ENCODE assay signal across 24 cellular contexts in genomic region chr11:67178878-67179277, GRCh38. TPM values are rescaled to one million over a fixed set of nuclear protein-coding genes. Genes with fewer than 3 reads are reported as not detected.
DNase-seq lines count a peak whose midpoint lies in the region; TF ChIP-seq lines count a peak whose summit lies in the region.
"Had no signal": no experiment of that assay in that cellular context is flagged by ENCODE, and none has a peak within 500 bp of the region (broad histone marks: within the 10 kb centered on the region; RNA-seq: fewer than 3 reads in every experiment).

No MANE protein-coding gene starts in this region.

- no peaks in the 10 kb centered on the region for H3K27me3 Mint-ChIP-seq in HFFc6 (ENCODE audit: insufficient read depth)

- CTCF ChIA-PET in RWPE1 (lab: Yijun Ruan, JAX), result no interaction called here

- peak overlapping the region; percentile 40; the same call in 1 of the 2 replicates for H3K27ac Mint-ChIP-seq in HFFc6
- H3K27ac Mint-ChIP-seq: activated T-cell treated with anti-CD3 and anti-CD28 coated beads, Interleukin-2, amount 50 U/mL, for 72 hours had no signal

- H3K36me3 Mint-ChIP-seq in HFFc6 (ENCODE audit: low read depth), result peaks cover 13% of the 10 kb centered on the region

- DNase-seq in AG08395 (ENCODE audit: low spot score), result peak; percentile 4
- DNase-seq in HFFc6, result peak; percentile 40
- DNase-seq in amniotic epithelial cell (ENCODE audit: low read depth), result peak; percentile 91
- DNase-seq in fibroblast of villous mesenchyme (ENCODE audit: low read depth), result peak; percentile 83
- no peak for DNase-seq in GOT3 (lab: John Stamatoyannopoulos, UW)
- no peak for DNase-seq in RWPE1 (ENCODE audit: low spot score)
- DNase-seq in NCI-H510A (lab: John Stamatoyannopoulos, UW), result no peak
- no peak for DNase-seq in NCI-H2171 treated with DMSO at 0.1 percent for 48 hours (lab: John Stamatoyannopoulos, UW)
- DNase-seq: activated T-cell treated with anti-CD3 and anti-CD28 coated beads, Interleukin-2, amount 50 U/mL, for 72 hours; brain microvascular endothelial cell; glutamatergic neuron; H9; islet precursor cell; Kasumi-1; left lung; mesendoderm; MV-4-11; NCI-H1436; NCI-H2081 treated with DMSO at 0.1 percent for 48 hours; ovary; retina; stimulated activated naive CD4-positive, alpha-beta T cell treated with Interleukin-2 at 50 U/mL for 16 hours; testis had no signal

- no peaks in the 10 kb centered on the region for H3K9me3 Mint-ChIP-seq in HFFc6
- H3K9me3 Mint-ChIP-seq: activated T-cell treated with anti-CD3 and anti-CD28 coated beads, Interleukin-2, amount 50 U/mL, for 72 hours; H9 had no signal

- peak overlapping the region; percentile 27; the same call in 1 of the 2 replicates for H3K4me3 Mint-ChIP-seq in HFFc6
- H3K4me3 Mint-ChIP-seq: activated T-cell treated with anti-CD3 and anti-CD28 coated beads, Interleukin-2, amount 50 U/mL, for 72 hours; H9 had no signal

- no peak overlapping the region for H3K4me3 ChIP-seq in fibroblast of villous mesenchyme (ENCODE audit: low read depth, low read length)
- H3K4me3 ChIP-seq: left lung, ovary, skin epidermis, testis had no signal

- TF ChIP-seq CTCF in HFFc6 (IDR thresholded peaks at IDR 0.05) (no peak), fibroblast of villous mesenchyme (IDR thresholded peaks at IDR 0.05; ENCODE audit: insufficient read depth, low read depth, low read length) (no peak), RWPE1 (conservative IDR thresholded peaks at IDR 0.05; ENCODE audit: low read depth) (no peak)

- POLR2A ChIA-PET in RWPE1 (lab: Yijun Ruan, JAX; ENCODE audit: low non-redundant PET), result no interaction called here

- H3K4me1 Mint-ChIP-seq in HFFc6 (ENCODE audit: low read depth), result peaks cover 53% of the 10 kb centered on the region
- H3K4me1 Mint-ChIP-seq: H9 had no signal

- H3K27ac ChIP-seq in RWPE1, result no peak overlapping the region
- H3K27ac ChIP-seq: brain microvascular endothelial cell, left lung, ovary, skin epidermis, testis had no signal

RNA-seq across cellular contexts. Expression of gene KDM2A, which starts 59.8 kb away (rescaled TPM):
- 10 to 100 TPM; 46.1 to 55.0 (median 49.7) TPM for total RNA-seq in HFFc6 (2021; fragmentation: NEBNext Ultra II Directional; extraction: Animal tissue kit (Norgen Biotek cat#: 25700))
- 50.5 and 52.8 TPM in 2 replicates for total RNA-seq in fibroblast of villous mesenchyme

Comparison
In these comparisons a context has a peak if more than half of its experiments do, and no peak if none do; other contexts are left out.
1. DNase-seq: peak in AG08395 (single experiment), HFFc6 (single experiment), amniotic epithelial cell (single experiment) and fibroblast of villous mesenchyme (single experiment); none in GOT3 (single experiment), RWPE1 (single experiment), NCI-H510A (single experiment) and NCI-H2171 treated with DMSO at 0.1 percent for 48 hours (single experiment).